In the genomic region with DNA sequence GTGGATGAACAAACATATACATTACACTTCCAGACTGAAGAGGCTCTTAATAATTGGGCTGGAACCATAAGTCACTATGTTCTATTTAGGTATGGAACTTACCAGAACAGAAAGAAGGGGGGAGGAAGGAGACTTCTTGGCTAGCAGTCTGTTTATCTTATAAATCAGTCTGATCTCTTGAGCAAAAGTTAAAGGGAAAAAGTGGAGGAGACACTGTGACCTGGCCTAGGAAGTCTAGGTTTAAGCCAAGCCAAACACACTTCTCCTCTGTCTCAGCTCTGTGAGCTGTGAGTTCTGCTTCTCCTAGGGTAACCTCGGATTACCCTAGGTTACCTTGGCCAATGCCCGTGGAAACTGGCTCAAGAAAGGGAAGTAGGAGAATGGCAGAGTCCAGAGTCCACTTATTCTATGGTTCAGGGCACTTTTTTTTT, we compare ENCODE assay signal across 1 cellular context.
TF ChIP-seq lines count a peak whose summit lies in the region.

No MANE protein-coding gene starts in this region.

TF ChIP-seq in A549, 52 proteins besides CTCF, POLR2A, EP300 and RAD21 (continued from another document):
- no peak for TF ChIP-seq NPAS2 (CRISPR knock-in tag; IDR thresholded peaks at IDR 0.05; ENCODE audit: borderline replicate concordance)
